ENCODE assay signal across 3 cellular contexts in genomic region chr13:42028113-42028799, GRCh38.
TF ChIP-seq lines count a peak whose summit lies in the region.

No MANE protein-coding gene starts in this region.

TF ChIP-seq in SK-N-SH treated with all-trans-retinoic acid at 6 μM for 48 hours, 23 proteins besides CTCF, POLR2A, EP300 and RAD21:
- TF ChIP-seq ZFP3 (CRISPR knock-in tag; IDR thresholded peaks at IDR 0.05) (no peak), ZC3H10 (CRISPR knock-in tag; IDR thresholded peaks at IDR 0.05) (no peak)
- TF ChIP-seq, protein P1, sequence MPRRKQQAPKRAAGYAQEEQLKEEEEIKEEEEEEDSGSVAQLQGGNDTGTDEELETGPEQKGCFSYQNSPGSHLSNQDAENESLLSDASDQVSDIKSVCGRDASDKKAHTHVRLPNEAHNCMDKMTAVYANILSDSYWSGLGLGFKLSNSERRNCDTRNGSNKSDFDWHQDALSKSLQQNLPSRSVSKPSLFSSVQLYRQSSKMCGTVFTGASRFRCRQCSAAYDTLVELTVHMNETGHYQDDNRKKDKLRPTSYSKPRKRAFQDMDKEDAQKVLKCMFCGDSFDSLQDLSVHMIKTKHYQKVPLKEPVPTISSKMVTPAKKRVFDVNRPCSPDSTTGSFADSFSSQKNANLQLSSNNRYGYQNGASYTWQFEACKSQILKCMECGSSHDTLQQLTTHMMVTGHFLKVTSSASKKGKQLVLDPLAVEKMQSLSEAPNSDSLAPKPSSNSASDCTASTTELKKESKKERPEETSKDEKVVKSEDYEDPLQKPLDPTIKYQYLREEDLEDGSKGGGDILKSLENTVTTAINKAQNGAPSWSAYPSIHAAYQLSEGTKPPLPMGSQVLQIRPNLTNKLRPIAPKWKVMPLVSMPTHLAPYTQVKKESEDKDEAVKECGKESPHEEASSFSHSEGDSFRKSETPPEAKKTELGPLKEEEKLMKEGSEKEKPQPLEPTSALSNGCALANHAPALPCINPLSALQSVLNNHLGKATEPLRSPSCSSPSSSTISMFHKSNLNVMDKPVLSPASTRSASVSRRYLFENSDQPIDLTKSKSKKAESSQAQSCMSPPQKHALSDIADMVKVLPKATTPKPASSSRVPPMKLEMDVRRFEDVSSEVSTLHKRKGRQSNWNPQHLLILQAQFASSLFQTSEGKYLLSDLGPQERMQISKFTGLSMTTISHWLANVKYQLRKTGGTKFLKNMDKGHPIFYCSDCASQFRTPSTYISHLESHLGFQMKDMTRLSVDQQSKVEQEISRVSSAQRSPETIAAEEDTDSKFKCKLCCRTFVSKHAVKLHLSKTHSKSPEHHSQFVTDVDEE (CRISPR knock-in tag; IDR thresholded peaks at IDR 0.05), result no peak
TF ChIP-seq in SK-N-SH treated with all-trans-retinoic acid at 6 μM for 48 hours: peak in this region for 0.

TF ChIP-seq in SK-N-SH, 30 proteins besides CTCF, POLR2A, EP300 and RAD21:
- TF ChIP-seq FOXM1 (IDR thresholded peaks at IDR 0.05; ENCODE audit: low read depth) (no peak), RCOR1 (IDR thresholded peaks at IDR 0.05; ENCODE audit: low read length) (no peak), REST (IDR thresholded peaks at IDR 0.05; ENCODE audit: low read depth, low read length) (no peak), CHD2 (IDR thresholded peaks at IDR 0.05; ENCODE audit: low read length, partially characterized antibody) (no peak), MAX (IDR thresholded peaks at IDR 0.05; ENCODE audit: low read depth) (no peak), SIN3A (IDR thresholded peaks at IDR 0.05; ENCODE audit: borderline replicate concordance, low read depth, low read length) (no peak), YY1 (IDR thresholded peaks at IDR 0.05; ENCODE audit: low read depth) (no peak), PBX3 (IDR thresholded peaks at IDR 0.05) (no peak), GABPA (IDR thresholded peaks at IDR 0.05; ENCODE audit: low read depth) (no peak), NRF1 (IDR thresholded peaks at IDR 0.05; ENCODE audit: low read depth, low read length) (no peak), RXRA (IDR thresholded peaks at IDR 0.05; ENCODE audit: borderline replicate concordance, low read depth) (no peak), FOXJ3 (CRISPR knock-in tag; IDR thresholded peaks at IDR 0.05) (no peak)
- TF ChIP-seq, protein P2, sequence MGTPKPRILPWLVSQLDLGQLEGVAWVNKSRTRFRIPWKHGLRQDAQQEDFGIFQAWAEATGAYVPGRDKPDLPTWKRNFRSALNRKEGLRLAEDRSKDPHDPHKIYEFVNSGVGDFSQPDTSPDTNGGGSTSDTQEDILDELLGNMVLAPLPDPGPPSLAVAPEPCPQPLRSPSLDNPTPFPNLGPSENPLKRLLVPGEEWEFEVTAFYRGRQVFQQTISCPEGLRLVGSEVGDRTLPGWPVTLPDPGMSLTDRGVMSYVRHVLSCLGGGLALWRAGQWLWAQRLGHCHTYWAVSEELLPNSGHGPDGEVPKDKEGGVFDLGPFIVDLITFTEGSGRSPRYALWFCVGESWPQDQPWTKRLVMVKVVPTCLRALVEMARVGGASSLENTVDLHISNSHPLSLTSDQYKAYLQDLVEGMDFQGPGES (IDR thresholded peaks at IDR 0.05; ENCODE audit: low read depth, low read length), result no peak

TF ChIP-seq in HepG2, 621 proteins besides CTCF, POLR2A, EP300 and RAD21 (continues in another document):
- TF ChIP-seq, protein P3, sequence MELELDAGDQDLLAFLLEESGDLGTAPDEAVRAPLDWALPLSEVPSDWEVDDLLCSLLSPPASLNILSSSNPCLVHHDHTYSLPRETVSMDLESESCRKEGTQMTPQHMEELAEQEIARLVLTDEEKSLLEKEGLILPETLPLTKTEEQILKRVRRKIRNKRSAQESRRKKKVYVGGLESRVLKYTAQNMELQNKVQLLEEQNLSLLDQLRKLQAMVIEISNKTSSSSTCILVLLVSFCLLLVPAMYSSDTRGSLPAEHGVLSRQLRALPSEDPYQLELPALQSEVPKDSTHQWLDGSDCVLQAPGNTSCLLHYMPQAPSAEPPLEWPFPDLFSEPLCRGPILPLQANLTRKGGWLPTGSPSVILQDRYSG (CRISPR knock-in tag; IDR thresholded peaks at IDR 0.05), result no peak
- TF ChIP-seq ZNF24 (IDR thresholded peaks at IDR 0.05), result no peak
- TF ChIP-seq RFXANK (CRISPR knock-in tag; IDR thresholded peaks at IDR 0.05), result no peak
- no peak for TF ChIP-seq NR2C2 (CRISPR knock-in tag; IDR thresholded peaks at IDR 0.05; ENCODE audit: borderline replicate concordance)
- 0 out of 2 replicates have a peak, but pooled peaks have one; percentile 30 for TF ChIP-seq ZNF563 (CRISPR knock-in tag; IDR thresholded peaks at IDR 0.05)
- no peak for TF ChIP-seq SKIL (CRISPR knock-in tag; IDR thresholded peaks at IDR 0.05; ENCODE audit: borderline replicate concordance)
- TF ChIP-seq RBFOX2 (IDR thresholded peaks at IDR 0.05; ENCODE audit: low read depth, low read length), result no peak
- TF ChIP-seq, protein P4, sequence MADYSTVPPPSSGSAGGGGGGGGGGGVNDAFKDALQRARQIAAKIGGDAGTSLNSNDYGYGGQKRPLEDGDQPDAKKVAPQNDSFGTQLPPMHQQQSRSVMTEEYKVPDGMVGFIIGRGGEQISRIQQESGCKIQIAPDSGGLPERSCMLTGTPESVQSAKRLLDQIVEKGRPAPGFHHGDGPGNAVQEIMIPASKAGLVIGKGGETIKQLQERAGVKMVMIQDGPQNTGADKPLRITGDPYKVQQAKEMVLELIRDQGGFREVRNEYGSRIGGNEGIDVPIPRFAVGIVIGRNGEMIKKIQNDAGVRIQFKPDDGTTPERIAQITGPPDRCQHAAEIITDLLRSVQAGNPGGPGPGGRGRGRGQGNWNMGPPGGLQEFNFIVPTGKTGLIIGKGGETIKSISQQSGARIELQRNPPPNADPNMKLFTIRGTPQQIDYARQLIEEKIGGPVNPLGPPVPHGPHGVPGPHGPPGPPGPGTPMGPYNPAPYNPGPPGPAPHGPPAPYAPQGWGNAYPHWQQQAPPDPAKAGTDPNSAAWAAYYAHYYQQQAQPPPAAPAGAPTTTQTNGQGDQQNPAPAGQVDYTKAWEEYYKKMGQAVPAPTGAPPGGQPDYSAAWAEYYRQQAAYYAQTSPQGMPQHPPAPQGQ (CRISPR knock-in tag; IDR thresholded peaks at IDR 0.05; ENCODE audit: borderline replicate concordance), result no peak
- peak; percentile 82 for TF ChIP-seq RFX3 (CRISPR knock-in tag; IDR thresholded peaks at IDR 0.05)
- no peak for TF ChIP-seq SMAD9 (CRISPR knock-in tag; IDR thresholded peaks at IDR 0.05)
- TF ChIP-seq HNF4A (CRISPR knock-in tag; IDR thresholded peaks at IDR 0.05), result peak; percentile 87
- TF ChIP-seq, protein P5, sequence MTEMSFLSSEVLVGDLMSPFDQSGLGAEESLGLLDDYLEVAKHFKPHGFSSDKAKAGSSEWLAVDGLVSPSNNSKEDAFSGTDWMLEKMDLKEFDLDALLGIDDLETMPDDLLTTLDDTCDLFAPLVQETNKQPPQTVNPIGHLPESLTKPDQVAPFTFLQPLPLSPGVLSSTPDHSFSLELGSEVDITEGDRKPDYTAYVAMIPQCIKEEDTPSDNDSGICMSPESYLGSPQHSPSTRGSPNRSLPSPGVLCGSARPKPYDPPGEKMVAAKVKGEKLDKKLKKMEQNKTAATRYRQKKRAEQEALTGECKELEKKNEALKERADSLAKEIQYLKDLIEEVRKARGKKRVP (CRISPR knock-in tag; IDR thresholded peaks at IDR 0.05), result no peak
- no peak for TF ChIP-seq KMT2B (CRISPR knock-in tag; IDR thresholded peaks at IDR 0.05)
- no peak for TF ChIP-seq ZSCAN9 (CRISPR knock-in tag; IDR thresholded peaks at IDR 0.05; ENCODE audit: borderline replicate concordance)
- no peak for TF ChIP-seq ZBTB38 (CRISPR knock-in tag; IDR thresholded peaks at IDR 0.05)
- TF ChIP-seq ARNT2 (CRISPR knock-in tag; IDR thresholded peaks at IDR 0.05; ENCODE audit: low read depth), result no peak
- TF ChIP-seq ZNF292 (CRISPR knock-in tag; IDR thresholded peaks at IDR 0.05; ENCODE audit: borderline replicate concordance, low read depth), result peak; percentile 53; the same call in 1 of the 2 replicates
- no peak for TF ChIP-seq ZNF770 (CRISPR knock-in tag; IDR thresholded peaks at IDR 0.05)
- peak; percentile 25; the same call in 1 of the 2 replicates for TF ChIP-seq TBX2 (CRISPR knock-in tag; IDR thresholded peaks at IDR 0.05; ENCODE audit: borderline replicate concordance)
- TF ChIP-seq ELF3 (CRISPR knock-in tag; IDR thresholded peaks at IDR 0.05), result peak; percentile 61; the same call in 1 of the 2 replicates
- no peak for TF ChIP-seq ZUFSP (CRISPR knock-in tag; IDR thresholded peaks at IDR 0.05; ENCODE audit: borderline replicate concordance)
- TF ChIP-seq ZSCAN31 (CRISPR knock-in tag; IDR thresholded peaks at IDR 0.05; ENCODE audit: low read depth), result 0 out of 2 replicates have a peak, but pooled peaks have one; percentile 24
- peak; percentile 75 for TF ChIP-seq ASH2L (IDR thresholded peaks at IDR 0.05; ENCODE audit: insufficient read length, low read depth, low read length)
- TF ChIP-seq HOMEZ (CRISPR knock-in tag; IDR thresholded peaks at IDR 0.05; ENCODE audit: low read depth), result no peak
- peak; percentile 33; the same call in 1 of the 2 replicates for TF ChIP-seq ZNF543 (CRISPR knock-in tag; IDR thresholded peaks at IDR 0.05)
- TF ChIP-seq PAXIP1 (CRISPR knock-in tag; conservative IDR thresholded peaks at IDR 0.05), result peak; percentile 82
- no peak for TF ChIP-seq TFDP1 (CRISPR knock-in tag; IDR thresholded peaks at IDR 0.05; ENCODE audit: borderline replicate concordance)
